13 cellular contexts compared by ENCODE assay signal in the genomic region with DNA sequence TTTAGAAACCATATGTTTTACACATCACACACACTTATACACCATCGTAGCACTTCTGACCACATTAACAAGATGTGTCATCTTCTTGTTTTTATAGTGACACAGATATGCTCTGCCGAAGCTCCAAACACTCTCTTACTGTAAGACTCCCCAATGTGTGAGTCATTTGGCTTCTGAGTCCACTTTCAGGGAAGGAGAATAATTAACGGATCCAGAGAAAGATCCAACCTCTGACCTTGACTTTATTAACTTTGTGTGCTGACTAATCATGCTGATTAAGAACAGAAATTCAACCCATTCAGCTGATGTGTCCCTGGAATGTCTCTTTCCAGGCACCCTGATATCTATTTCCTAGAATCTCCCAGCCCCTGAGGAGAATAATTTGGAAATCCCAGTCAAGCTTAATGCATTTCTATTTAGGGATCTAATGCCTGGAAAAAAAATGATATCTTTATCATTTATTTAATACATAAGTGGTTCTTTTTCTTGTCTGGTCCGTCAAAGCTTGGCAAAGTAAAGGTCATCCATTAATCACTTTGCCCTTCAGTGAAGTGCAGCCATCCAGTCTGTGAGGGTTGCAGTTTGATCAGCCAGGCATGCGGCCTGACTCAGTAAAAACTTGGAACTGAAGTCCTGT.
DNase-seq lines count a peak whose midpoint lies in the region; ATAC-seq and TF ChIP-seq lines count a peak whose summit lies in the region.
"Had no signal": no experiment of that assay in that cellular context is flagged by ENCODE, and none has a peak within 500 bp of the region (broad histone marks: within the 10 kb centered on the region; RNA-seq: fewer than 3 reads in every experiment).

No MANE protein-coding gene starts in this region.

- CTCF ChIA-PET in activated CD4-positive, alpha-beta memory T cell treated with anti-CD3 and anti-CD28 coated beads, Interleukin-2, amount 10 ng/mL, durations not matched to agents 7 days and 5 days (lab: Charles Lee): no interaction called here

- no peaks in the 10 kb centered on the region for H3K36me3 Mint-ChIP-seq in activated CD4-positive, alpha-beta memory T cell treated with anti-CD3 and anti-CD28 coated beads, Interleukin-2, amount 10 ng/mL, durations not matched to agents 7 days and 5 days (ENCODE audit: low read depth)

- no peaks in the 10 kb centered on the region for H3K27me3 Mint-ChIP-seq in activated CD4-positive, alpha-beta memory T cell treated with anti-CD3 and anti-CD28 coated beads, Interleukin-2, amount 10 ng/mL, durations not matched to agents 7 days and 5 days

- peaks cover 11% of the 10 kb centered on the region for H3K9me3 Mint-ChIP-seq in activated CD4-positive, alpha-beta memory T cell treated with anti-CD3 and anti-CD28 coated beads, Interleukin-2, amount 10 ng/mL, durations not matched to agents 7 days and 5 days

- peak; percentile 43 for DNase-seq in GM03348 (ENCODE audit: low spot score)
- peak; percentile 79 for DNase-seq in RPMI7951 (ENCODE audit: low read depth)
- DNase-seq in fibroblast of the aortic adventitia (ENCODE audit: low read depth): peak; percentile 96
- peak; percentile 95 for DNase-seq in skeletal muscle cell (ENCODE audit: low read depth)
- no peak for DNase-seq in T-helper 9 cell
- no peak for DNase-seq in activated CD4-positive, alpha-beta memory T cell treated with anti-CD3 and anti-CD28 coated beads, Interleukin-2, amount 10 ng/mL, durations not matched to agents 7 days and 5 days
- no peak for DNase-seq in NCI-H774 (lab: John Stamatoyannopoulos, UW)
- DNase-seq: activated CD4-positive, CD25-positive, alpha-beta regulatory T cell treated with anti-CD3 and anti-CD28 coated beads, Interleukin-2, amount 50 U/mL, for 72 hours; activated naive CD4-positive, alpha-beta T cell treated with anti-CD3 and anti-CD28 coated beads, Interleukin-2, amount 50 U/mL, for 16 hours; DND-41; NCI-H146; spleen had no signal

- POLR2A ChIA-PET in activated CD4-positive, alpha-beta memory T cell treated with anti-CD3 and anti-CD28 coated beads, Interleukin-2, amount 10 ng/mL, durations not matched to agents 7 days and 5 days (lab: Charles Lee): no interaction called here

- TF ChIP-seq CTCF in fibroblast of the aortic adventitia (IDR thresholded peaks at IDR 0.05; ENCODE audit: insufficient read depth, low read length): no peak

- H3K4me3 ChIP-seq in fibroblast of the aortic adventitia (ENCODE audit: low read depth, low read length) (no peak overlapping the region), skeletal muscle cell (ENCODE audit: low read depth, low read length) (no peak overlapping the region)
- H3K4me3 ChIP-seq: spleen had no signal

- no peak for ATAC-seq in HG03159 (IDR thresholded peaks at IDR 0.05; ENCODE audit: unreplicated experiment)

- no peak overlapping the region for H3K27ac Mint-ChIP-seq in activated CD4-positive, alpha-beta memory T cell treated with anti-CD3 and anti-CD28 coated beads, Interleukin-2, amount 10 ng/mL, durations not matched to agents 7 days and 5 days

- H3K4me1 Mint-ChIP-seq in activated CD4-positive, alpha-beta memory T cell treated with anti-CD3 and anti-CD28 coated beads, Interleukin-2, amount 10 ng/mL, durations not matched to agents 7 days and 5 days: no peaks in the 10 kb centered on the region

- H3K4me3 Mint-ChIP-seq in activated CD4-positive, alpha-beta memory T cell treated with anti-CD3 and anti-CD28 coated beads, Interleukin-2, amount 10 ng/mL, durations not matched to agents 7 days and 5 days: no peak overlapping the region

Comparison
In these comparisons a context has a peak if more than half of its experiments do, and no peak if none do; other contexts are left out.
1. DNase-seq: peak in GM03348 (single experiment), RPMI7951 (single experiment), fibroblast of the aortic adventitia (single experiment) and skeletal muscle cell (single experiment); none in T-helper 9 cell (single experiment), activated CD4-positive, alpha-beta memory T cell treated with anti-CD3 and anti-CD28 coated beads, Interleukin-2, amount 10 ng/mL, durations not matched to agents 7 days and 5 days (single experiment) and NCI-H774 (single experiment).